ENCODE assay signal across 1 cellular context in the genomic region with DNA sequence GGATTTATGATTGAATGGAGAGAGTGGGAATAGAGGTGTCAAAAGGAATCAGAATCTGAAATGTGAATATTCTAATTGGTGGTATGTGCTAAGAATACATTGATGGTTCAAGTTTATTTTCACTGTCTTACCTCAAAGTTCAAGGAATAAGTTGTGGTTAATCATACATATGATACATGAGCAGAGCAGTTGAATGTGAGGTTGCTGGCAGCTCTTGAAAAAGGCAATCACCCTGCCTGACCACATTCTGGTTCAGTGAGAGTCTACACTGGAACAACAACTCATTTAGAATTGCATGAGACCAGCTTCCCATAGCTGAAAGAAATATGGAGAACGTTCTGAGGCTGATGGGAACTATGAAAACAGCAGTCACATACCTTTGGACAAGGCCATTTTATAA.
TF ChIP-seq lines count a peak whose summit lies in the region.

No MANE protein-coding gene starts in this region.

TF ChIP-seq in IMR-90, 13 proteins besides CTCF, POLR2A, EP300 and RAD21 (continued from another document):
- TF ChIP-seq, protein P1, sequence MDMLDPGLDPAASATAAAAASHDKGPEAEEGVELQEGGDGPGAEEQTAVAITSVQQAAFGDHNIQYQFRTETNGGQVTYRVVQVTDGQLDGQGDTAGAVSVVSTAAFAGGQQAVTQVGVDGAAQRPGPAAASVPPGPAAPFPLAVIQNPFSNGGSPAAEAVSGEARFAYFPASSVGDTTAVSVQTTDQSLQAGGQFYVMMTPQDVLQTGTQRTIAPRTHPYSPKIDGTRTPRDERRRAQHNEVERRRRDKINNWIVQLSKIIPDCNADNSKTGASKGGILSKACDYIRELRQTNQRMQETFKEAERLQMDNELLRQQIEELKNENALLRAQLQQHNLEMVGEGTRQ (IDR thresholded peaks at IDR 0.05; ENCODE audit: low read depth, low read length), result no peak
- no peak for TF ChIP-seq MAZ (IDR thresholded peaks at IDR 0.05; ENCODE audit: borderline replicate concordance, low read depth, low read length)
- no peak for TF ChIP-seq CHD1 (IDR thresholded peaks at IDR 0.05; ENCODE audit: low read depth, low read length)
TF ChIP-seq in IMR-90: peak in this region for 0.
